In the genomic region with DNA sequence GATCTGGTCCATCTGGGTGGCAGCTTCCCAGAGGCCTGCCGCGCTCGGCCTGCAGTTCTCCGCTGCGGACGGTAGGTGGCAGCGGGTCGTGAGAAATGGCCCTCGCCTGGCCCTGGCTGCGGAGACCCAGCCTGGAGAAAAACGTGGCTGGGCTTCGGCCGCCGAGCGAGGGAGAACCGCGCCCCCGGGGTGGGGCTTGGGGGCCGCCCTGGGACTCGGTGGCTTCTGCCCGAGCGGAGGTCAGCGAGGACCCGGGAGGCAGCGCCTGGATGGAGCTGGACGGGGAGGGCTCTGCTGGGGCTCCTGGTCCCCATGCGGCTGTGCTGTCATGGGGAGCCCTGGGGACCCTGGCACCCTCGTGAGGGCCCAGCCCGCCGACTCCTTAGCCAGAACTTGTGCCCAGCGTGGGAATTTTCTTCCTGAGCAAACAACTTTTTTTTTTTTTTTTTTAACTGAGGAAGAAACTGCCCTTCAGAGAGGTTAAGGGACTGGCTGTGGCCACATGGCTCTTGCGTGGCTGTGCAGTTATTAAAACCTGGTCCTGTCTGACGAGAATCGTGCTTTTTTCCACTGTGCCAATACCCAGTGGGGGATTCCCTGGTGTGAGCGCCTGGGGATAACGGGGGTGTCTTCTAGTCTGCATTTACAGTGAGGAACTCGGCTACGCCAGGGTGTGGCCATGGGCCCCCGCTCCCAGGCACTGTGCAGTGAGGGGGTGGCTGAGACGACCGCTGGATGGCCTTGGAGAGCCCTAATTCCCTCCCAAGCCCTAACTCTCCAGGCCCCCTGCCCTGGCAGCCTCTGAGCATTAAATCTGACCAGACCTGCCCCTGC, we compare ENCODE assay signal across 8 cellular contexts.
DNase-seq lines count a peak whose midpoint lies in the region; ATAC-seq and TF ChIP-seq lines count a peak whose summit lies in the region.

No MANE protein-coding gene starts in this region.

- peaks cover 9% of the 10 kb centered on the region for H3K27me3 Mint-ChIP-seq in activated CD4-positive, alpha-beta memory T cell treated with anti-CD3 and anti-CD28 coated beads, Interleukin-2, amount 10 ng/mL, durations not matched to agents 7 days and 5 days

- H3K9me3 Mint-ChIP-seq in activated CD4-positive, alpha-beta memory T cell treated with anti-CD3 and anti-CD28 coated beads, Interleukin-2, amount 10 ng/mL, durations not matched to agents 7 days and 5 days = no peaks in the 10 kb centered on the region

- peak; percentile 98 for ATAC-seq in GM19324 (IDR thresholded peaks at IDR 0.05; ENCODE audit: low FRiP score, unreplicated experiment)
- ATAC-seq in HG03442 (IDR thresholded peaks at IDR 0.05; ENCODE audit: unreplicated experiment) = peak; percentile 96

- H3K4me1 Mint-ChIP-seq in activated CD4-positive, alpha-beta memory T cell treated with anti-CD3 and anti-CD28 coated beads, Interleukin-2, amount 10 ng/mL, durations not matched to agents 7 days and 5 days = no peaks in the 10 kb centered on the region

- H3K36me3 Mint-ChIP-seq in activated CD4-positive, alpha-beta memory T cell treated with anti-CD3 and anti-CD28 coated beads, Interleukin-2, amount 10 ng/mL, durations not matched to agents 7 days and 5 days (ENCODE audit: low read depth) = no peaks in the 10 kb centered on the region

- POLR2A ChIA-PET in activated CD4-positive, alpha-beta memory T cell treated with anti-CD3 and anti-CD28 coated beads, Interleukin-2, amount 10 ng/mL, durations not matched to agents 7 days and 5 days (lab: Charles Lee) = no interaction called here

- DNase-seq in NCI-H69 (lab: John Stamatoyannopoulos, UW) (peak; percentile 96), lung microvascular endothelial cell (ENCODE audit: low read depth in 2 of 2) (peak; percentile 90 to 94)
- peak; percentile 75 for DNase-seq in activated CD4-positive, alpha-beta memory T cell treated with anti-CD3 and anti-CD28 coated beads, Interleukin-2, amount 10 ng/mL, durations not matched to agents 7 days and 5 days
- peak; percentile 34 for DNase-seq in effector CD8-positive, alpha-beta T cell (lab: John Stamatoyannopoulos, UW)
- DNase-seq in stimulated activated CD4-positive, alpha-beta T cell treated with anti-CD3 and anti-CD28 coated beads, TNF-alpha, amount 100 ng/mL, for 24 hours (ENCODE audit: low read depth in 3 of 3) = peak; percentile 37 to 73 (median 58)

- no peak overlapping the region for H3K4me3 Mint-ChIP-seq in activated CD4-positive, alpha-beta memory T cell treated with anti-CD3 and anti-CD28 coated beads, Interleukin-2, amount 10 ng/mL, durations not matched to agents 7 days and 5 days

- CTCF ChIA-PET in activated CD4-positive, alpha-beta memory T cell treated with anti-CD3 and anti-CD28 coated beads, Interleukin-2, amount 10 ng/mL, durations not matched to agents 7 days and 5 days (lab: Charles Lee) = interaction anchor here (1.2 to 2.1 kb wide), 7 partner anchors 10 to 964 kb away, joined by 3 to 9 read pairs (median 4); no protein-coding TSS in a partner anchor

- H3K27ac ChIP-seq in C4-2B = peak overlapping the region; percentile 66

- TF ChIP-seq CTCF in C4-2B (conservative IDR thresholded peaks at IDR 0.05) = peak; percentile 97

- no peak overlapping the region for H3K27ac Mint-ChIP-seq in activated CD4-positive, alpha-beta memory T cell treated with anti-CD3 and anti-CD28 coated beads, Interleukin-2, amount 10 ng/mL, durations not matched to agents 7 days and 5 days

Comparison
In these comparisons a context has a peak if more than half of its experiments do, and no peak if none do; other contexts are left out.
1. Peak in every context shown above with its lines: DNase-seq, ATAC-seq and H3K27ac ChIP-seq.
2. DNase-seq: peak in every context shown above with its lines; median percentile 96 in NCI-H69; 92 in lung microvascular endothelial cell; 75 in activated CD4-positive, alpha-beta memory T cell treated with anti-CD3 and anti-CD28 coated beads, Interleukin-2, amount 10 ng/mL, durations not matched to agents 7 days and 5 days; 58 in stimulated activated CD4-positive, alpha-beta T cell treated with anti-CD3 and anti-CD28 coated beads, TNF-alpha, amount 100 ng/mL, for 24 hours; 34 in effector CD8-positive, alpha-beta T cell.